Comparison of ENCODE assay signal across 33 cellular contexts in genomic region chr11:5042091-5042490, GRCh38. TPM values are rescaled to one million over a fixed set of nuclear protein-coding genes. Genes with fewer than 3 reads are reported as not detected.
"Had no signal": no experiment of that assay in that cellular context is flagged by ENCODE, and none has a peak within 500 bp of the region (broad histone marks: within the 10 kb centered on the region; RNA-seq: fewer than 3 reads in every experiment).

No MANE protein-coding gene starts in this region.

- ATAC-seq: activated CD8-positive, alpha-beta memory T cell treated with anti-CD3 and anti-CD28 coated beads, Interleukin-2, amount 10 ng/mL, durations not matched to agents 7 days and 5 days; activated naive CD4-positive, alpha-beta T cell treated with anti-CD3 and anti-CD28 coated beads, Interleukin-2, amount 50 U/mL, for 72 hours; activated naive CD8-positive, alpha-beta T cell treated with anti-CD3 and anti-CD28 coated beads, Interleukin-2, amount 50 U/mL, for 24 hours; body of pancreas; Panc1; SK-N-SH treated with all-trans-retinoic acid at 6 μM for 48 hours had no signal

- H3K4me3 ChIP-seq: ascending aorta, body of pancreas, cardiac muscle cell, SJSA1 had no signal

- DNase-seq: activated B cell treated with CpG ODN at 0.5 μM for 24 hours; activated CD4-positive, alpha-beta T cell treated with anti-CD3 and anti-CD28 coated beads for 1 hour; activated CD4-positive, alpha-beta T cell treated with anti-CD3 and anti-CD28 coated beads, Interleukin-2, amount 10 ng/mL, durations not matched to agents 24 days and 14 days; activated CD4-positive, alpha-beta T cell treated with anti-CD3 and anti-CD28 coated beads, Interleukin-2, amount 50 U/mL, for 48 hours; activated CD8-positive, alpha-beta memory T cell treated with anti-CD3 and anti-CD28 coated beads, Interleukin-2, amount 10 ng/mL, durations not matched to agents 7 days and 5 days; activated effector memory CD4-positive, alpha-beta T cell treated with anti-CD3 and anti-CD28 coated beads, Interleukin-2, amount 50 U/mL, for 16 hours; activated naive CD4-positive, alpha-beta T cell treated with Interleukin-2 at 50 U/mL for 16 hours; activated naive CD8-positive, alpha-beta T cell treated with anti-CD3 and anti-CD28 coated beads, Interleukin-2, amount 50 U/mL, for 24 hours; activated T-cell treated with anti-CD3 and anti-CD28 coated beads, Interleukin-2, amount 50 U/mL, for 24 hours; amniotic stem cell; body of pancreas; Kasumi-1; KBM-7; NCI-H1048; NCI-H146; NCI-H1930; NCI-H2107; NCI-H345; NCI-H510A; NCI-H526 treated with DMSO at 0.1 percent for 48 hours; NCI-H82; NK-92 treated with Interleukin-12 subunit alpha and Interleukin-12 subunit beta, amount 100 ng/mL, for 24 hours; OCI-M1; SHP77; SW 1271 had no signal

- H3K27ac ChIP-seq: ascending aorta, body of pancreas, cardiac muscle cell, RWPE1, SJSA1 had no signal

- H3K36me3 Mint-ChIP-seq: activated CD8-positive, alpha-beta memory T cell treated with anti-CD3 and anti-CD28 coated beads, Interleukin-2, amount 10 ng/mL, durations not matched to agents 7 days and 5 days; activated naive CD4-positive, alpha-beta T cell treated with anti-CD3 and anti-CD28 coated beads, Interleukin-2, amount 50 U/mL, for 72 hours had no signal

- H3K9me3 Mint-ChIP-seq: activated B cell treated with CpG ODN at 0.5 μM for 24 hours; activated CD4-positive, alpha-beta T cell treated with anti-CD3 and anti-CD28 coated beads, Interleukin-2, amount 10 ng/mL, durations not matched to agents 24 days and 14 days; activated naive CD8-positive, alpha-beta T cell treated with anti-CD3 and anti-CD28 coated beads, Interleukin-2, amount 50 U/mL, for 24 hours; activated T-cell treated with anti-CD3 and anti-CD28 coated beads, Interleukin-2, amount 50 U/mL, for 24 hours; T-helper 1 cell treated with Interleukin-12 subunit alpha and Interleukin-12 subunit beta and Interleukin-4 antibody, amounts not matched to agents 30 μg/mL and 1 μg/mL, for 36 hours had no signal

- H3K27me3 Mint-ChIP-seq: activated B cell treated with CpG ODN at 0.5 μM for 24 hours; activated CD4-positive, alpha-beta T cell treated with anti-CD3 and anti-CD28 coated beads, Interleukin-2, amount 10 ng/mL, durations not matched to agents 24 days and 14 days; activated CD8-positive, alpha-beta memory T cell treated with anti-CD3 and anti-CD28 coated beads, Interleukin-2, amount 10 ng/mL, durations not matched to agents 7 days and 5 days; activated T-cell treated with anti-CD3 and anti-CD28 coated beads, Interleukin-2, amount 50 U/mL, for 24 hours had no signal

- H3K27me3 ChIP-seq: ascending aorta, body of pancreas, cardiac muscle cell had no signal

- H3K9me3 ChIP-seq: ascending aorta, body of pancreas, SJSA1 had no signal

- H3K4me1 Mint-ChIP-seq: activated B cell treated with CpG ODN at 0.5 μM for 24 hours; activated CD4-positive, alpha-beta T cell treated with anti-CD3 and anti-CD28 coated beads, Interleukin-2, amount 10 ng/mL, durations not matched to agents 24 days and 14 days; activated CD8-positive, alpha-beta memory T cell treated with anti-CD3 and anti-CD28 coated beads, Interleukin-2, amount 10 ng/mL, durations not matched to agents 7 days and 5 days; activated naive CD8-positive, alpha-beta T cell treated with anti-CD3 and anti-CD28 coated beads, Interleukin-2, amount 50 U/mL, for 24 hours had no signal

- H3K4me3 Mint-ChIP-seq: activated B cell treated with CpG ODN at 0.5 μM for 24 hours; activated CD4-positive, alpha-beta T cell treated with anti-CD3 and anti-CD28 coated beads, Interleukin-2, amount 10 ng/mL, durations not matched to agents 24 days and 14 days; activated CD8-positive, alpha-beta memory T cell treated with anti-CD3 and anti-CD28 coated beads, Interleukin-2, amount 10 ng/mL, durations not matched to agents 7 days and 5 days; activated naive CD8-positive, alpha-beta T cell treated with anti-CD3 and anti-CD28 coated beads, Interleukin-2, amount 50 U/mL, for 24 hours; activated T-cell treated with anti-CD3 and anti-CD28 coated beads, Interleukin-2, amount 50 U/mL, for 24 hours; T-helper 1 cell treated with Interleukin-12 subunit alpha and Interleukin-12 subunit beta and Interleukin-4 antibody, amounts not matched to agents 30 μg/mL and 1 μg/mL, for 36 hours had no signal

- H3K4me1 ChIP-seq: ascending aorta, body of pancreas, SJSA1 had no signal

- H3K36me3 ChIP-seq: ascending aorta, cardiac muscle cell, SJSA1 had no signal

RNA-seq across cellular contexts. Expression of gene OR52J3, which starts 4.2 kb away (rescaled TPM):
- total RNA-seq: activated B cell treated with CpG ODN at 0.5 μM for 24 hours; activated CD4-positive, alpha-beta T cell treated with anti-CD3 and anti-CD28 coated beads, Interleukin-2, amount 10 ng/mL, durations not matched to agents 24 days and 14 days; activated CD8-positive, alpha-beta memory T cell treated with anti-CD3 and anti-CD28 coated beads, Interleukin-2, amount 10 ng/mL, durations not matched to agents 7 days and 5 days; activated naive CD4-positive, alpha-beta T cell treated with anti-CD3 and anti-CD28 coated beads, Interleukin-2, amount 50 U/mL, for 72 hours; ascending aorta; body of pancreas; cardiac muscle cell; SJSA1 had no signal

RNA-seq across cellular contexts. Expression of gene OR52E2, which starts 17.3 kb away (rescaled TPM):
- total RNA-seq: activated B cell treated with CpG ODN at 0.5 μM for 24 hours; activated CD4-positive, alpha-beta T cell treated with anti-CD3 and anti-CD28 coated beads, Interleukin-2, amount 10 ng/mL, durations not matched to agents 24 days and 14 days; activated CD8-positive, alpha-beta memory T cell treated with anti-CD3 and anti-CD28 coated beads, Interleukin-2, amount 10 ng/mL, durations not matched to agents 7 days and 5 days; activated naive CD4-positive, alpha-beta T cell treated with anti-CD3 and anti-CD28 coated beads, Interleukin-2, amount 50 U/mL, for 72 hours; ascending aorta; body of pancreas; cardiac muscle cell; SJSA1 had no signal

RNA-seq across cellular contexts. Expression of gene OR52E1, which starts 27.3 kb away (rescaled TPM):
- total RNA-seq: activated B cell treated with CpG ODN at 0.5 μM for 24 hours; activated CD4-positive, alpha-beta T cell treated with anti-CD3 and anti-CD28 coated beads, Interleukin-2, amount 10 ng/mL, durations not matched to agents 24 days and 14 days; activated CD8-positive, alpha-beta memory T cell treated with anti-CD3 and anti-CD28 coated beads, Interleukin-2, amount 10 ng/mL, durations not matched to agents 7 days and 5 days; activated naive CD4-positive, alpha-beta T cell treated with anti-CD3 and anti-CD28 coated beads, Interleukin-2, amount 50 U/mL, for 72 hours; ascending aorta; body of pancreas; cardiac muscle cell; SJSA1 had no signal

RNA-seq across cellular contexts. Expression of gene OR51L1, which starts 47.4 kb away (rescaled TPM):
- total RNA-seq: activated B cell treated with CpG ODN at 0.5 μM for 24 hours; activated CD4-positive, alpha-beta T cell treated with anti-CD3 and anti-CD28 coated beads, Interleukin-2, amount 10 ng/mL, durations not matched to agents 24 days and 14 days; activated CD8-positive, alpha-beta memory T cell treated with anti-CD3 and anti-CD28 coated beads, Interleukin-2, amount 10 ng/mL, durations not matched to agents 7 days and 5 days; activated naive CD4-positive, alpha-beta T cell treated with anti-CD3 and anti-CD28 coated beads, Interleukin-2, amount 50 U/mL, for 72 hours; ascending aorta; body of pancreas; cardiac muscle cell; SJSA1 had no signal
